15 cellular contexts compared by ENCODE assay signal in genomic region chr4:158819942-158820786, GRCh38. TPM values are rescaled to one million over a fixed set of nuclear protein-coding genes. Genes with fewer than 3 reads are reported as not detected.
DNase-seq lines count a peak whose midpoint lies in the region; ATAC-seq and TF ChIP-seq lines count a peak whose summit lies in the region.
"Had no signal": no experiment of that assay in that cellular context is flagged by ENCODE, and none has a peak within 500 bp of the region (broad histone marks: within the 10 kb centered on the region; RNA-seq: fewer than 3 reads in every experiment).

No MANE protein-coding gene starts in this region.

- no peaks in the 10 kb centered on the region for H3K9me3 ChIP-seq in left lung
- peaks cover 0 to 4% (median 2%) of the 10 kb centered on the region in 3 donors for H3K9me3 ChIP-seq in skeletal muscle tissue (ENCODE audit: control insufficient read depth in 3 of 3, low read length in 3 of 3)
- H3K9me3 ChIP-seq: breast epithelium, tibial nerve had no signal

- POLR2A ChIA-PET in activated CD4-positive, alpha-beta T cell treated with anti-CD3 and anti-CD28 coated beads for 36 hours (lab: Charles Lee): no interaction called here
- POLR2A ChIA-PET in activated CD4-positive, alpha-beta T cell treated with anti-CD3 and anti-CD28 coated beads, Interleukin-2, amount 10 ng/mL, durations not matched to agents 7 days and 5 days (lab: Charles Lee): no interaction called here
- POLR2A ChIA-PET in activated CD4-positive, alpha-beta memory T cell treated with anti-CD3 and anti-CD28 coated beads, Interleukin-2, amount 10 ng/mL, durations not matched to agents 7 days and 5 days (lab: Charles Lee): no interaction called here

- H3K4me3 ChIP-seq in left lung (no peak overlapping the region), skeletal muscle tissue (ENCODE audit: low read length in 3 of 3) (no peak overlapping the region)
- H3K4me3 ChIP-seq: breast epithelium, skin epidermis, tibial nerve had no signal

- TF ChIP-seq CTCF in left lung (IDR thresholded peaks at IDR 0.05): no peak

- peak overlapping the region; percentile 53 for H3K27ac Mint-ChIP-seq in activated CD4-positive, alpha-beta T cell treated with anti-CD3 and anti-CD28 coated beads for 36 hours
- H3K27ac Mint-ChIP-seq in activated CD4-positive, alpha-beta T cell treated with anti-CD3 and anti-CD28 coated beads, Interleukin-2, amount 10 ng/mL, durations not matched to agents 7 days and 5 days: no peak overlapping the region
- peak overlapping the region; percentile 55 for H3K27ac Mint-ChIP-seq in activated CD4-positive, alpha-beta memory T cell treated with anti-CD3 and anti-CD28 coated beads, Interleukin-2, amount 10 ng/mL, durations not matched to agents 7 days and 5 days

- peak overlapping the region; percentile 40 to 75 for H3K27ac ChIP-seq in left lung
- peak overlapping the region; percentile 54 for H3K27ac ChIP-seq in skeletal muscle tissue (ENCODE audit: low read depth, low read length)
- H3K27ac ChIP-seq: WERI-Rb-1 had no signal

- no peaks in the 10 kb centered on the region for H3K36me3 Mint-ChIP-seq in activated CD4-positive, alpha-beta T cell treated with anti-CD3 and anti-CD28 coated beads for 36 hours (ENCODE audit: low read depth)
- H3K36me3 Mint-ChIP-seq in activated CD4-positive, alpha-beta T cell treated with anti-CD3 and anti-CD28 coated beads, Interleukin-2, amount 10 ng/mL, durations not matched to agents 7 days and 5 days (ENCODE audit: low read depth): no peaks in the 10 kb centered on the region
- H3K36me3 Mint-ChIP-seq in activated CD4-positive, alpha-beta memory T cell treated with anti-CD3 and anti-CD28 coated beads, Interleukin-2, amount 10 ng/mL, durations not matched to agents 7 days and 5 days (ENCODE audit: low read depth): no peaks in the 10 kb centered on the region

- no peaks in the 10 kb centered on the region for H3K27me3 Mint-ChIP-seq in activated CD4-positive, alpha-beta T cell treated with anti-CD3 and anti-CD28 coated beads for 36 hours
- no peaks in the 10 kb centered on the region for H3K27me3 Mint-ChIP-seq in activated CD4-positive, alpha-beta T cell treated with anti-CD3 and anti-CD28 coated beads, Interleukin-2, amount 10 ng/mL, durations not matched to agents 7 days and 5 days
- no peaks in the 10 kb centered on the region for H3K27me3 Mint-ChIP-seq in activated CD4-positive, alpha-beta memory T cell treated with anti-CD3 and anti-CD28 coated beads, Interleukin-2, amount 10 ng/mL, durations not matched to agents 7 days and 5 days

- no peak for ATAC-seq in activated CD4-positive, alpha-beta T cell treated with anti-CD3 and anti-CD28 coated beads for 36 hours
- ATAC-seq in left lung (peak; percentile 45), HG02852 (IDR thresholded peaks at IDR 0.05; ENCODE audit: unreplicated experiment) (no peak), GM21576 (IDR thresholded peaks at IDR 0.05; ENCODE audit: unreplicated experiment) (no peak)

- intact Hi-C loops in activated CD4-positive, alpha-beta T cell treated with anti-CD3 and anti-CD28 coated beads for 36 hours (cut with DNase I, micrococcal nuclease): loop anchor here in 1 of 2 experiments (5.0 kb wide), 1 partner anchor 282 kb away; the partner anchor contains the start of gene RAPGEF2
- intact Hi-C loops in left lung (cut with DNase I): no loop called here

- H3K9ac ChIP-seq in skeletal muscle tissue (ENCODE audit: low read depth in 1 of 3, low read length in 3 of 3): no peak overlapping the region

- no peak overlapping the region for H3K4me3 Mint-ChIP-seq in activated CD4-positive, alpha-beta T cell treated with anti-CD3 and anti-CD28 coated beads for 36 hours
- no peak overlapping the region for H3K4me3 Mint-ChIP-seq in activated CD4-positive, alpha-beta T cell treated with anti-CD3 and anti-CD28 coated beads, Interleukin-2, amount 10 ng/mL, durations not matched to agents 7 days and 5 days
- H3K4me3 Mint-ChIP-seq in activated CD4-positive, alpha-beta memory T cell treated with anti-CD3 and anti-CD28 coated beads, Interleukin-2, amount 10 ng/mL, durations not matched to agents 7 days and 5 days: no peak overlapping the region

- H3K4me1 ChIP-seq in left lung (peaks cover 27 to 94% of the 10 kb centered on the region in 2 donors), skeletal muscle tissue (ENCODE audit: control insufficient read depth in 3 of 3, insufficient read depth in 3 of 3, low read length in 3 of 3) (peaks cover 32 to 44% (median 33%) of the 10 kb centered on the region in 3 donors)

- H3K27me3 ChIP-seq in left lung (no peaks in the 10 kb centered on the region), skeletal muscle tissue (ENCODE audit: control insufficient read depth in 3 of 3, insufficient read depth in 3 of 3, low read length in 3 of 3) (no peaks in the 10 kb centered on the region)
- H3K27me3 ChIP-seq: breast epithelium, tibial nerve had no signal

- no peaks in the 10 kb centered on the region for H3K36me3 ChIP-seq in left lung
- H3K36me3 ChIP-seq in skeletal muscle tissue (ENCODE audit: control insufficient read depth in 3 of 3, insufficient read depth in 3 of 3, low read length in 3 of 3): no peaks in the 10 kb centered on the region
- H3K36me3 ChIP-seq: breast epithelium, tibial nerve had no signal

- peaks cover 55% of the 10 kb centered on the region for H3K4me1 Mint-ChIP-seq in activated CD4-positive, alpha-beta T cell treated with anti-CD3 and anti-CD28 coated beads for 36 hours
- peaks cover 33% of the 10 kb centered on the region for H3K4me1 Mint-ChIP-seq in activated CD4-positive, alpha-beta T cell treated with anti-CD3 and anti-CD28 coated beads, Interleukin-2, amount 10 ng/mL, durations not matched to agents 7 days and 5 days
- H3K4me1 Mint-ChIP-seq in activated CD4-positive, alpha-beta memory T cell treated with anti-CD3 and anti-CD28 coated beads, Interleukin-2, amount 10 ng/mL, durations not matched to agents 7 days and 5 days: peaks cover 70% of the 10 kb centered on the region

- H3K9me3 Mint-ChIP-seq in activated CD4-positive, alpha-beta T cell treated with anti-CD3 and anti-CD28 coated beads for 36 hours (ENCODE audit: low read depth): no peaks in the 10 kb centered on the region
- no peaks in the 10 kb centered on the region for H3K9me3 Mint-ChIP-seq in activated CD4-positive, alpha-beta T cell treated with anti-CD3 and anti-CD28 coated beads, Interleukin-2, amount 10 ng/mL, durations not matched to agents 7 days and 5 days
- H3K9me3 Mint-ChIP-seq in activated CD4-positive, alpha-beta memory T cell treated with anti-CD3 and anti-CD28 coated beads, Interleukin-2, amount 10 ng/mL, durations not matched to agents 7 days and 5 days: no peaks in the 10 kb centered on the region

- CTCF ChIA-PET in activated CD4-positive, alpha-beta T cell treated with anti-CD3 and anti-CD28 coated beads for 36 hours (lab: Charles Lee): interaction anchor here (1.6 kb wide), 1 partner anchor 10 kb away, joined by 8 read pairs; no protein-coding TSS in a partner anchor
- CTCF ChIA-PET in activated CD4-positive, alpha-beta T cell treated with anti-CD3 and anti-CD28 coated beads, Interleukin-2, amount 10 ng/mL, durations not matched to agents 7 days and 5 days (lab: Charles Lee): interaction anchor here (1.4 kb wide), 1 partner anchor 56 kb away, joined by 3 read pairs; no protein-coding TSS in a partner anchor
- CTCF ChIA-PET in activated CD4-positive, alpha-beta memory T cell treated with anti-CD3 and anti-CD28 coated beads, Interleukin-2, amount 10 ng/mL, durations not matched to agents 7 days and 5 days (lab: Charles Lee): no interaction called here

- DNase-seq in activated CD4-positive, alpha-beta T cell treated with anti-CD3 and anti-CD28 coated beads for 36 hours: no peak
- no peak for DNase-seq in activated CD4-positive, alpha-beta T cell treated with anti-CD3 and anti-CD28 coated beads, Interleukin-2, amount 10 ng/mL, durations not matched to agents 7 days and 5 days
- DNase-seq in activated CD4-positive, alpha-beta memory T cell treated with anti-CD3 and anti-CD28 coated beads, Interleukin-2, amount 10 ng/mL, durations not matched to agents 7 days and 5 days: no peak
- no peak for DNase-seq in left lung
- DNase-seq in NCI-H146 treated with DMSO at 0.1 percent for 48 hours (lab: John Stamatoyannopoulos, UW; ENCODE audit: unreplicated experiment): no peak
- DNase-seq: NCI-H1694 treated with DMSO at 0.1 percent for 48 hours, NCI-H748 treated with DMSO at 0.1 percent for 48 hours, SIG-M5, WERI-Rb-1 had no signal

RNA-seq across cellular contexts. Expression of gene FNIP2, which starts 51.3 kb away (rescaled TPM):
- 10 to 100 TPM; 11.6 to 13.0 TPM for total RNA-seq in activated CD4-positive, alpha-beta T cell treated with anti-CD3 and anti-CD28 coated beads for 36 hours
- 10 to 100 TPM; 16.0 to 16.4 TPM for total RNA-seq in activated CD4-positive, alpha-beta T cell treated with anti-CD3 and anti-CD28 coated beads, Interleukin-2, amount 10 ng/mL, durations not matched to agents 7 days and 5 days
- 10 to 100 TPM; 16.9 to 17.3 TPM for total RNA-seq in activated CD4-positive, alpha-beta memory T cell treated with anti-CD3 and anti-CD28 coated beads, Interleukin-2, amount 10 ng/mL, durations not matched to agents 7 days and 5 days
- 10 to 100 TPM; 56.6 to 71.2 TPM for total RNA-seq in left lung
- total RNA-seq in skeletal muscle tissue: 21.4 TPM
